ENCODE assay signal across 8 cellular contexts in the genomic region with DNA sequence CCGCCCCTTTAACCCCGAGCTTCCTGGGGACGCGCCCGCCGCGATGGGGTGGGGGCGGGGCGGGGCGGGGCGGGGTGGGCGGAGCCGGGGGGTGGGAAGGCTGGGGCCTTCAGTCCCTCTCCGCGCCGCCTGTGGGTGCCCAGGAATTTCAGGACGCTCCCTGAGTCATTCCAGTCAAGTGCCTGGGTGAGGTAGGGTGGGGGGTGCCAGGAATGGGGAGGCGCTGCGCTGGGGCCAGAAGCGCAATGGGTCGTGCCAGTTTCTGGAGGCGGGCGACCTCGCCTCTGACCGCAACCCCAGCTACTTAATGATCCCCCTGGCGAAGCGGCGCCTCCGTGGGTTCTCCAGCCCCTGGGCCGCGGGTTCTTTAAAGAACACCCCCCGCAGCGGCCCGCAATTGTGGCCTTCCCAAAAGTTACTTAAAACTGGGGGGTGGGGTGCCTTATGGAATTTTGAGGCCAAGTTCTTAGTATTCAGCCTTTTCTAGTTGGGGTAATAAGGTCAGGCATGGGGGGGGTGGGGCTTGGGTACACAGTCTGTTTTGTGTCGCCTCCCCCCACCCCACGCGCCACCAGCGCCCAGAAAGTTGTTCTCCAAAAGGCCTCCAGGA. TPM values are rescaled to one million over a fixed set of nuclear protein-coding genes. Genes with fewer than 3 reads are reported as not detected.
DNase-seq lines count a peak whose midpoint lies in the region; ATAC-seq and TF ChIP-seq lines count a peak whose summit lies in the region.

No MANE protein-coding gene starts in this region.

- peaks cover 3% of the 10 kb centered on the region; the same call in 1 of the 2 replicates for H3K9me1 ChIP-seq in IMR-90 (ENCODE audit: insufficient read depth, low read length)

- TF ChIP-seq POLR2A in IMR-90 (IDR thresholded peaks at IDR 0.05; ENCODE audit: low read depth, low read length), result peak; percentile 34; the same call in 1 of the 2 replicates

- in situ Hi-C loops in IMR-90 (cut with MboI; ENCODE audit: low sequenced_read_pairs), result loop anchor here (10.0 kb wide), 1 partner anchor 497 kb away; the partner anchor contains the start of gene CIBAR2

- H3K9me3 ChIP-seq in DOHH2 (ENCODE audit: control insufficient read depth, insufficient read depth, low read length) (no peaks in the 10 kb centered on the region), IMR-90 (ENCODE audit: control insufficient read depth, insufficient read depth, low read length) (no peaks in the 10 kb centered on the region), SJSA1 (replicated peaks) (no peaks in the 10 kb centered on the region; the same call in 1 of the 2 replicates)

- peaks cover 5% of the 10 kb centered on the region; the same call in 1 of the 2 replicates for H3K27me3 ChIP-seq in DOHH2 (ENCODE audit: control insufficient read depth, low read length)
- no peaks in the 10 kb centered on the region for H3K27me3 ChIP-seq in IMR-90 (ENCODE audit: control insufficient read depth, insufficient read depth, low read length)
- no peaks in the 10 kb centered on the region for H3K27me3 ChIP-seq in SJSA1 (replicated peaks)

- H2AK5ac ChIP-seq in IMR-90 (ENCODE audit: low read depth, low read length), result peak overlapping the region; percentile 66

- H3K56ac ChIP-seq in IMR-90 (ENCODE audit: extremely low read depth, insufficient read depth, low read length), result no peak overlapping the region; the same call in none of the 2 replicates

- H3K14ac ChIP-seq in IMR-90 (replicated peaks; ENCODE audit: low read depth, low read length), result no peak overlapping the region

- peak overlapping the region; percentile 28; the same call in 1 of the 2 replicates for H3K18ac ChIP-seq in IMR-90 (ENCODE audit: low read depth, low read length)

- H3K9me2 ChIP-seq in DOHH2 (replicated peaks; ENCODE audit: control insufficient read depth, low read length), result no peaks in the 10 kb centered on the region

- no TSS peak for BruUV-seq in IMR-90 (replicated peaks; lab: Mats Ljungman, UMichigan)

- POLR2A ChIA-PET in IMR-90 (lab: Charles Lee; ENCODE audit: unreplicated experiment), result interaction anchor here (0.6 kb wide), 2 partner anchors 28 to 188 kb away, joined by 3 to 6 read pairs; no protein-coding TSS in a partner anchor

- dilution Hi-C loops in IMR-90 (cut with HindIII; ENCODE audit: low sequenced_read_pairs, unreplicated experiment), result no loop called here

- H2AK9ac ChIP-seq in IMR-90 (replicated peaks; ENCODE audit: low read depth, low read length, poor library complexity), result peak overlapping the region; percentile 97

- peak overlapping the region; percentile 85 for H2AFZ ChIP-seq in IMR-90 (replicated peaks; ENCODE audit: low read length, poor library complexity)

- H2BK20ac ChIP-seq in IMR-90 (ENCODE audit: low read depth, low read length), result no peak overlapping the region; the same call in 1 of the 2 replicates

- H2BK15ac ChIP-seq in IMR-90 (ENCODE audit: low read depth, low read length), result no peak overlapping the region

- intact Hi-C loops in IMR-90 (cut with micrococcal nuclease), result loop anchor here (5.0 kb wide), 1 partner anchor 335 kb away; no protein-coding TSS in a partner anchor

- peak; percentile 85 for DNase-seq in IMR-90
- peak; percentile 88 to 97 for DNase-seq in SJSA1 (ENCODE audit: low read depth in 1 of 2, low spot score in 2 of 2)
- DNase-seq in central memory CD4-positive, alpha-beta T cell, result peak; percentile 30
- peak; percentile 97 for DNase-seq in kidney tubule cell (ENCODE audit: low spot score)
- DNase-seq in stimulated activated naive CD8-positive, alpha-beta T cell treated with anti-CD3 and anti-CD28 coated beads, Interleukin-15, Interleukin-2, amounts not matched to agents 100 U/mL and 50 U/mL, for 24 hours, result peak; percentile 48

- H4K5ac ChIP-seq in IMR-90 (ENCODE audit: low read depth, low read length), result peak overlapping the region; percentile 32; the same call in 1 of the 2 replicates

- H4K20me1 ChIP-seq in DOHH2 (ENCODE audit: control insufficient read depth, insufficient read depth, low read depth, low read length) (peaks cover 30% of the 10 kb centered on the region), IMR-90 (ENCODE audit: insufficient read depth, low read length) (peaks cover 75% of the 10 kb centered on the region)

- TF ChIP-seq CTCF in DOHH2 (IDR thresholded peaks at IDR 0.05; ENCODE audit: low read depth, low read length, poor library complexity, severe bottlenecking) (no peak), IMR-90 (conservative IDR thresholded peaks at IDR 0.05; ENCODE audit: low read depth, low read length) (no peak)

- WGBS in IMR-90 (ENCODE audit: extremely low coverage in 2 of 2, insufficient read length in 1 of 2), 2 experiments, result no CpG with 5 or more reads among the region's 38 CpGs

- H3K27ac ChIP-seq in DOHH2 (ENCODE audit: low read depth, low read length) (peak overlapping the region; percentile 83), IMR-90 (ENCODE audit: insufficient read depth, low read length) (peak overlapping the region; percentile 87), SJSA1 (peak overlapping the region; percentile 90)

- peak overlapping the region; percentile 87; the same call in 1 of the 2 replicates for H2BK120ac ChIP-seq in IMR-90 (ENCODE audit: low read depth, low read length)

- H3K23ac ChIP-seq in IMR-90 (ENCODE audit: low read depth, low read length), result no peak overlapping the region

- peak; percentile 65 for ATAC-seq in IMR-90 (ENCODE audit: low read depth)
- ATAC-seq in stimulated activated naive CD8-positive, alpha-beta T cell treated with anti-CD3 and anti-CD28 coated beads, Interleukin-15, Interleukin-2, amounts not matched to agents 100 U/mL and 50 U/mL, for 24 hours, result no peak
- no peak for ATAC-seq in GM21717 (IDR thresholded peaks at IDR 0.05; ENCODE audit: unreplicated experiment)
- no peak for ATAC-seq in GM21737 (IDR thresholded peaks at IDR 0.05; ENCODE audit: unreplicated experiment)

- peak overlapping the region; percentile 80 for H3K4me3 ChIP-seq in DOHH2 (ENCODE audit: low read length)
- peak overlapping the region; percentile 60 for H3K4me3 ChIP-seq in IMR-90 (ENCODE audit: insufficient read depth, low read depth, low read length)
- H3K4me3 ChIP-seq in SJSA1, result peak overlapping the region; percentile 61

- H3K4me2 ChIP-seq in DOHH2 (ENCODE audit: low read length), result peak overlapping the region; percentile 86
- peak overlapping the region; percentile 77 for H3K4me2 ChIP-seq in IMR-90 (ENCODE audit: low read depth, low read length)

- peak overlapping the region; percentile 27; the same call in 1 of the 2 replicates for H3K9ac ChIP-seq in IMR-90 (ENCODE audit: low read depth, low read length)

- peaks cover 30% of the 10 kb centered on the region for H3K79me2 ChIP-seq in DOHH2 (ENCODE audit: control insufficient read depth, low read length)

- peak overlapping the region; percentile 85 for H4K91ac ChIP-seq in IMR-90 (ENCODE audit: insufficient read depth, low read depth, low read length)

- H3K36me3 ChIP-seq in DOHH2 (ENCODE audit: control insufficient read depth, low read length), result peaks cover 4% of the 10 kb centered on the region
- no peaks in the 10 kb centered on the region for H3K36me3 ChIP-seq in IMR-90 (ENCODE audit: control insufficient read depth, insufficient read depth, low read length)
- no peaks in the 10 kb centered on the region for H3K36me3 ChIP-seq in SJSA1

- CTCF ChIA-PET in IMR-90 (lab: Yijun Ruan, JAX), result no interaction called here

- H3K4ac ChIP-seq in IMR-90 (ENCODE audit: low read depth, low read length), result peak overlapping the region; percentile 79

- H3K4me1 ChIP-seq in DOHH2 (ENCODE audit: control insufficient read depth, low read length), result peaks cover 69% of the 10 kb centered on the region
- peaks cover 21% of the 10 kb centered on the region for H3K4me1 ChIP-seq in IMR-90 (ENCODE audit: control insufficient read depth, insufficient read depth, low read length)
- H3K4me1 ChIP-seq in SJSA1 (replicated peaks), result peaks cover 47% of the 10 kb centered on the region

- H2BK5ac ChIP-seq in IMR-90 (ENCODE audit: low read depth, low read length, poor library complexity, severe bottlenecking), result peak overlapping the region; percentile 95

- TF ChIP-seq RAD21 in IMR-90 (IDR thresholded peaks at IDR 0.05; ENCODE audit: low read length), result no peak

- peaks cover 13% of the 10 kb centered on the region for H3F3A ChIP-seq in DOHH2 (ENCODE audit: control insufficient read depth, insufficient read depth)

- peaks cover 9 to 47% of the 10 kb centered on the region in 2 experiments; a peak in 3 of 4 replicates for H3K79me1 ChIP-seq in IMR-90 (ENCODE audit: low read depth in 1 of 2, low read length in 2 of 2)

- H4K8ac ChIP-seq in IMR-90 (ENCODE audit: low read depth in 2 of 2, low read length in 2 of 2), result peak overlapping the region; percentile 36 to 57; a peak in 1 of 4 replicates

TF ChIP-seq in IMR-90, 13 proteins besides CTCF, POLR2A, EP300 and RAD21 (continues in another document):
- TF ChIP-seq NFE2L2 (IDR thresholded peaks at IDR 0.05; ENCODE audit: low read depth, low read length) (no peak), CEBPB (IDR thresholded peaks at IDR 0.05; ENCODE audit: low read depth, low read length) (no peak), BHLHE40 (IDR thresholded peaks at IDR 0.05; ENCODE audit: low read depth, low read length) (peak; percentile 79), CHD1 (IDR thresholded peaks at IDR 0.05; ENCODE audit: low read depth, low read length) (no peak), MAFK (IDR thresholded peaks at IDR 0.05; ENCODE audit: low read depth, low read length) (no peak), ELK1 (IDR thresholded peaks at IDR 0.05; ENCODE audit: borderline replicate concordance, low read depth, low read length) (no peak), FOS (IDR thresholded peaks at IDR 0.05; ENCODE audit: low read depth, low read length) (0 out of 2 replicates have a peak, but pooled peaks have one; percentile 23), RFX5 (IDR thresholded peaks at IDR 0.05; ENCODE audit: low read depth, low read length) (no peak)

RNA-seq across cellular contexts. Expression of gene GSE1, which starts 0.8 kb away (rescaled TPM):
- total RNA-seq in IMR-90 (2012; rRNA removed), result 9.4 and 14.9 TPM in 2 replicates
- polyA plus RNA-seq in IMR-90 (2012; rRNA removed), result 25.5 and 30.8 TPM in 2 replicates
- polyA plus RNA-seq in IMR-90 (2012; cell fraction: cytosol; rRNA removed), result 17.0 and 25.6 TPM in 2 replicates
- polyA plus RNA-seq in IMR-90 (2012; cell fraction: nucleus; rRNA removed; ENCODE audit: low replicate concordance), result 79.5 and 93.9 TPM in 2 replicates
- 11.9 and 42.7 TPM in 2 replicates for total RNA-seq in SJSA1 (2014; rRNA removed; shearing (Covaris generic))

Comparison
In these comparisons a context has a peak if more than half of its experiments do, and no peak if none do; other contexts are left out.
1. DNase-seq: peak in every context shown above with its lines; median percentile 97 in kidney tubule cell; 92 in SJSA1; 85 in IMR-90; 48 in stimulated activated naive CD8-positive, alpha-beta T cell treated with anti-CD3 and anti-CD28 coated beads, Interleukin-15, Interleukin-2, amounts not matched to agents 100 U/mL and 50 U/mL, for 24 hours; 30 in central memory CD4-positive, alpha-beta T cell.